ENCODE assay signal across 27 cellular contexts in genomic region chr13:31918707-31919106, GRCh38.
"Had no signal": no experiment of that assay in that cellular context is flagged by ENCODE, and none has a peak within 500 bp of the region (broad histone marks: within the 10 kb centered on the region; RNA-seq: fewer than 3 reads in every experiment).

No MANE protein-coding gene starts in this region.

- DNase-seq: hypothalamus; immature natural killer cell; kidney; lower lobe of right lung; mammary epithelial cell; mesenchymal stem cell; naive thymus-derived CD8-positive, alpha-beta T cell; nucleus accumbens; pancreas; posterior cingulate gyrus; retina; right cardiac atrium; stimulated activated CD4-positive, alpha-beta T cell treated with anti-CD3 and anti-CD28 coated beads, Interleukin-12 subunit alpha, Interleukin-12 subunit beta, amount 100 ng/mL, for 4 hours; stimulated activated CD4-positive, alpha-beta T cell treated with anti-CD3 and anti-CD28 coated beads, Interleukin-15, amount 100 ng/mL, for 24 hours; stimulated activated CD4-positive, alpha-beta T cell treated with anti-CD3 and anti-CD28 coated beads, Interleukin-2, amount 100 ng/mL, for 24 hours; stimulated activated CD4-positive, alpha-beta T cell treated with anti-CD3 and anti-CD28 coated beads, Interleukin-4, amount 100 ng/mL, for 1 hour; stimulated activated naive B cell treated with anti-CD40 and anti-IgM and Interleukin-4, amounts not matched to agents 10 μg/mL and 1 μg/mL and 100 μg/mL, for 72 hours; stimulated activated naive CD8-positive, alpha-beta T cell treated with anti-CD3 and anti-CD28 coated beads, Interleukin-15, Interleukin-2, amounts not matched to agents 100 U/mL and 50 U/mL, for 24 hours; tibial artery; upper lobe of right lung had no signal

- H3K36me3 ChIP-seq: lower lobe of right lung, pancreas, prostate gland, suprapubic skin, thoracic aorta, tibial artery, upper lobe of right lung had no signal

- H3K4me3 ChIP-seq: lower lobe of right lung, pancreas, prostate gland, skin epidermis, suprapubic skin, thoracic aorta, tibial artery, upper lobe of right lung had no signal

- H3K4me3 Mint-ChIP-seq: immature natural killer cell; naive thymus-derived CD8-positive, alpha-beta T cell; nephron; neural crest cell; stimulated activated naive B cell treated with anti-CD40 and anti-IgM and Interleukin-4, amounts not matched to agents 10 μg/mL and 1 μg/mL and 100 μg/mL, for 72 hours had no signal

- H3K36me3 Mint-ChIP-seq: naive thymus-derived CD8-positive, alpha-beta T cell; stimulated activated naive B cell treated with anti-CD40 and anti-IgM and Interleukin-4, amounts not matched to agents 10 μg/mL and 1 μg/mL and 100 μg/mL, for 72 hours had no signal

- ATAC-seq: lower lobe of right lung; naive thymus-derived CD8-positive, alpha-beta T cell; pancreas; right cardiac atrium; sciatic nerve; stimulated activated naive B cell treated with anti-CD40 and anti-IgM and Interleukin-4, amounts not matched to agents 10 μg/mL and 1 μg/mL and 100 μg/mL, for 72 hours; stimulated activated naive CD8-positive, alpha-beta T cell treated with anti-CD3 and anti-CD28 coated beads, Interleukin-15, Interleukin-2, amounts not matched to agents 100 U/mL and 50 U/mL, for 24 hours; upper lobe of right lung had no signal

- H3K27ac Mint-ChIP-seq: naive thymus-derived CD8-positive, alpha-beta T cell; nephron; stimulated activated naive B cell treated with anti-CD40 and anti-IgM and Interleukin-4, amounts not matched to agents 10 μg/mL and 1 μg/mL and 100 μg/mL, for 72 hours had no signal

- H3K4me1 ChIP-seq: pancreas, prostate gland, upper lobe of right lung had no signal

- H3K9me3 ChIP-seq: lower lobe of right lung, pancreas, prostate gland, suprapubic skin, thoracic aorta, tibial artery, upper lobe of right lung had no signal

- H3K9me3 Mint-ChIP-seq: immature natural killer cell; naive thymus-derived CD8-positive, alpha-beta T cell; nephron; neural crest cell; stimulated activated naive B cell treated with anti-CD40 and anti-IgM and Interleukin-4, amounts not matched to agents 10 μg/mL and 1 μg/mL and 100 μg/mL, for 72 hours had no signal

- H3K27ac ChIP-seq: lower lobe of right lung, pancreas, prostate gland, skin epidermis, suprapubic skin, thoracic aorta, tibial artery, upper lobe of right lung had no signal

- H3K27me3 Mint-ChIP-seq: stimulated activated naive B cell treated with anti-CD40 and anti-IgM and Interleukin-4, amounts not matched to agents 10 μg/mL and 1 μg/mL and 100 μg/mL, for 72 hours had no signal

- H3K27me3 ChIP-seq: pancreas, suprapubic skin, tibial artery, upper lobe of right lung had no signal

- H3K4me1 Mint-ChIP-seq: neural crest cell had no signal
